In genomic region chr10:78779339-78779955, GRCh38 we compare ENCODE assay signal across 19 cellular contexts.
DNase-seq lines count a peak whose midpoint lies in the region; ATAC-seq and TF ChIP-seq lines count a peak whose summit lies in the region.
"Had no signal": no experiment of that assay in that cellular context is flagged by ENCODE, and none has a peak within 500 bp of the region (broad histone marks: within the 10 kb centered on the region; RNA-seq: fewer than 3 reads in every experiment).

No MANE protein-coding gene starts in this region.

- peaks cover 22% of the 10 kb centered on the region for H3K4me1 ChIP-seq in psoas muscle
- no peaks in the 10 kb centered on the region for H3K4me1 ChIP-seq in osteoblast (ENCODE audit: insufficient read depth, low read length)

- H3K9me3 ChIP-seq in psoas muscle = no peaks in the 10 kb centered on the region
- H3K9me3 ChIP-seq in osteoblast (ENCODE audit: low read depth, low read length) = peaks cover 2% of the 10 kb centered on the region
- H3K9me3 ChIP-seq: ascending aorta had no signal

- no peaks in the 10 kb centered on the region for H4K20me1 ChIP-seq in osteoblast (ENCODE audit: insufficient read depth, low read length)

- H3K36me3 ChIP-seq in psoas muscle (ENCODE audit: insufficient read depth in 1 of 2, low read depth in 1 of 2) = no peaks in the 10 kb centered on the region
- H3K36me3 ChIP-seq in osteoblast (ENCODE audit: insufficient read depth, low read length) = no peaks in the 10 kb centered on the region
- H3K36me3 ChIP-seq: ascending aorta, heart right ventricle had no signal

- H3K27ac ChIP-seq in psoas muscle (no peak overlapping the region), osteoblast (ENCODE audit: low read depth, low read length) (no peak overlapping the region)

- ATAC-seq in psoas muscle (peak; percentile 48 to 78 (median 74)), HG02610 (IDR thresholded peaks at IDR 0.05; ENCODE audit: unreplicated experiment) (no peak)
- ATAC-seq: heart right ventricle; stimulated activated naive CD8-positive, alpha-beta T cell treated with anti-CD3 and anti-CD28 coated beads, Interleukin-15, Interleukin-2, amounts not matched to agents 100 U/mL and 50 U/mL, for 24 hours had no signal

- H3K4me1 Mint-ChIP-seq in Calu3 (ENCODE audit: low read depth, unreplicated experiment) = peaks cover 16% of the 10 kb centered on the region
- H3K4me1 Mint-ChIP-seq: CD8-positive, alpha-beta memory T cell; T-cell had no signal

- no peak overlapping the region for H3K4me3 Mint-ChIP-seq in Calu3 (ENCODE audit: low read depth, unreplicated experiment)
- H3K4me3 Mint-ChIP-seq: CD8-positive, alpha-beta memory T cell; HFFc6; mesothelial cell of epicardium; neural crest cell; T-cell; type B pancreatic cell had no signal

- H3K27ac Mint-ChIP-seq in Calu3 (ENCODE audit: unreplicated experiment) = no peak overlapping the region
- H3K27ac Mint-ChIP-seq: CD8-positive, alpha-beta memory T cell; HFFc6; mesothelial cell of epicardium; T-cell; type B pancreatic cell had no signal

- H3K27me3 ChIP-seq in psoas muscle (ENCODE audit: insufficient read depth in 3 of 3, low read length in 2 of 3) = no peaks in the 10 kb centered on the region
- H3K27me3 ChIP-seq in osteoblast (ENCODE audit: insufficient read depth, low read length) = peaks cover 16% of the 10 kb centered on the region
- H3K27me3 ChIP-seq: ascending aorta, heart right ventricle had no signal

- CTCF ChIA-PET in Calu3 (lab: Charles Lee) = interaction anchor here (1.2 kb wide), 1 partner anchor 23 kb away, joined by 5 read pairs; no protein-coding TSS in a partner anchor

- no peaks in the 10 kb centered on the region for H3K79me2 ChIP-seq in osteoblast (ENCODE audit: insufficient read depth, low read length)

- WGBS in psoas muscle, 3 donors = 56 to 84% (median 68%) methylated on average over 4 of the region's 4 CpGs

- DNase-seq in Calu3 (peak; percentile 53), M059J (ENCODE audit: low read depth) (peak; percentile 87), foreskin melanocyte (peak; percentile 17), psoas muscle (no peak), GDM1 (lab: John Stamatoyannopoulos, UW) (no peak), UCSD-AML1 (lab: John Stamatoyannopoulos, UW; ENCODE audit: unreplicated experiment) (no peak), osteoblast (ENCODE audit: insufficient read length, low spot score, missing footprints) (no peak)
- DNase-seq: activated naive CD4-positive, alpha-beta T cell treated with anti-CD3 and anti-CD28 coated beads, Interleukin-2, amount 50 U/mL, for 16 hours; activated T-cell treated with anti-CD3 and anti-CD28 coated beads, Interleukin-2, amount 50 U/mL, for 1 hour; CD8-positive, alpha-beta memory T cell; heart right ventricle; HFFc6; stimulated activated naive CD8-positive, alpha-beta T cell treated with anti-CD3 and anti-CD28 coated beads, Interleukin-15, Interleukin-2, amounts not matched to agents 100 U/mL and 50 U/mL, for 24 hours had no signal

- H3K27me3 Mint-ChIP-seq in Calu3 (ENCODE audit: unreplicated experiment) = peaks cover 22% of the 10 kb centered on the region
- H3K27me3 Mint-ChIP-seq: type B pancreatic cell had no signal

- intact Hi-C loops in Calu3 (cut with micrococcal nuclease; ENCODE audit: unreplicated experiment) = no loop called here
- intact Hi-C loops in psoas muscle (cut with DNase I) = no loop called here

- no peak overlapping the region for H2AFZ ChIP-seq in osteoblast (ENCODE audit: low read length)

- H3K36me3 Mint-ChIP-seq in Calu3 (ENCODE audit: insufficient read depth, unreplicated experiment) = no peaks in the 10 kb centered on the region
- H3K36me3 Mint-ChIP-seq: CD8-positive, alpha-beta memory T cell; mesothelial cell of epicardium; T-cell; type B pancreatic cell had no signal

- BruUV-seq in Calu3 (replicated peaks; lab: Mats Ljungman, UMichigan) = no TSS peak

- H3K4me2 ChIP-seq in osteoblast (ENCODE audit: insufficient read depth, low read length) = no peak overlapping the region

- H3K9me3 Mint-ChIP-seq in Calu3 (ENCODE audit: low read depth, unreplicated experiment) = peaks cover 3% of the 10 kb centered on the region
- H3K9me3 Mint-ChIP-seq: CD8-positive, alpha-beta memory T cell; T-cell had no signal

- TF ChIP-seq CTCF in Calu3 (IDR thresholded peaks at IDR 0.05; ENCODE audit: unreplicated experiment) (no peak), psoas muscle (IDR thresholded peaks at IDR 0.05) (no peak), osteoblast (IDR thresholded peaks at IDR 0.05; ENCODE audit: extremely low read depth, low read depth, low read length) (no peak)

- H3K4me3 ChIP-seq in psoas muscle = no peak overlapping the region
- H3K4me3 ChIP-seq in osteoblast (ENCODE audit: insufficient read depth, low read length) = no peak overlapping the region
- H3K4me3 ChIP-seq: ascending aorta, heart right ventricle had no signal

Comparison
In these comparisons a context has a peak if more than half of its experiments do, and no peak if none do; other contexts are left out.
1. DNase-seq: peak in Calu3 (single experiment), M059J (single experiment) and foreskin melanocyte (single experiment); none in psoas muscle (0 of 2), GDM1 (single experiment), UCSD-AML1 (single experiment) and osteoblast (single experiment).